Comparison of ENCODE assay signal across 25 cellular contexts in the genomic region with DNA sequence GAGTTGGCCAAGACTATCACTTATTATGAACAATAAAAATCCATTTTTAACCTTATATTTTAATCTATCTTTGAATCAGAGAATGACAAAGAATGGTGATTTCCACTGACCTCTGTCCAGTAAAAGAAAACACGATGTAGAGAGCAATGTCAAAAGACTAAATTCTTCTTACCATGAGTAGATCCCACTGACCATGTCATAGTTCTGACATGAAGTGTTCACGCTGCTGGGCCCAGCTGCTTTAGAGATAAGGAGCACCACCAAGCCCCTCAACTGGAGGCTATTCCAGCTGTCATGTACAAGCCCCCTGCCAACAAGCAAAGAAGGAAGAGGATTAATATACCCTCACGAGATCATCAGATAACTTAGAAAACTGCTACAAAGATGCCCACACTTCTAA.
"Had no signal": no experiment of that assay in that cellular context is flagged by ENCODE, and none has a peak within 500 bp of the region (broad histone marks: within the 10 kb centered on the region; RNA-seq: fewer than 3 reads in every experiment).

No MANE protein-coding gene starts in this region.

- H3K27ac ChIP-seq: colonic mucosa, coronary artery, dorsolateral prefrontal cortex, epithelial cell of prostate, esophagus muscularis mucosa, esophagus squamous epithelium, foreskin keratinocyte, gastrocnemius medialis, gastroesophageal sphincter, heart left ventricle, heart right ventricle had no signal

- H3K4me1 ChIP-seq: colonic mucosa, esophagus muscularis mucosa, gastrocnemius medialis, gastroesophageal sphincter, heart left ventricle, heart right ventricle had no signal

- H3K4me3 ChIP-seq: colonic mucosa, coronary artery, dorsolateral prefrontal cortex, esophagus muscularis mucosa, esophagus squamous epithelium, gastrocnemius medialis, gastroesophageal sphincter, heart left ventricle, heart right ventricle had no signal

- DNase-seq: colonic mucosa; cortex of kidney; dermis blood vessel endothelial cell; dorsolateral prefrontal cortex; effector CD4-positive, alpha-beta T cell; effector CD8-positive, alpha-beta T cell; effector memory CD4-positive, alpha-beta T cell; effector memory CD8-positive, alpha-beta T cell; endodermal cell; erythroblast; esophagus squamous epithelium; foreskin fibroblast; foreskin keratinocyte; foreskin melanocyte; gastrocnemius medialis; glutamatergic neuron; head of caudate nucleus; heart left ventricle; heart right ventricle had no signal

- H3K27ac Mint-ChIP-seq: dendritic cell treated with granulocyte-macrophage colony-stimulating factor and Interleukin-4, amounts not matched to agents 40 ng/mL and 50 ng/mL, for 4 days; effector memory CD8-positive, alpha-beta T cell; endodermal cell had no signal

- H3K27me3 Mint-ChIP-seq: dendritic cell treated with granulocyte-macrophage colony-stimulating factor and Interleukin-4, amounts not matched to agents 40 ng/mL and 50 ng/mL, for 4 days; effector memory CD8-positive, alpha-beta T cell had no signal

- H3K9me3 ChIP-seq: colonic mucosa, esophagus muscularis mucosa, esophagus squamous epithelium, gastrocnemius medialis, gastroesophageal sphincter, heart left ventricle, heart right ventricle had no signal

- ATAC-seq: effector memory CD8-positive, alpha-beta T cell; esophagus mucosa; foreskin keratinocyte; gastrocnemius medialis; gastroesophageal sphincter; heart left ventricle; heart right ventricle had no signal

- H3K9me3 Mint-ChIP-seq: dendritic cell treated with granulocyte-macrophage colony-stimulating factor and Interleukin-4, amounts not matched to agents 40 ng/mL and 50 ng/mL, for 4 days; effector memory CD8-positive, alpha-beta T cell; endodermal cell had no signal

- H3K4me3 Mint-ChIP-seq: dendritic cell treated with granulocyte-macrophage colony-stimulating factor and Interleukin-4, amounts not matched to agents 40 ng/mL and 50 ng/mL, for 4 days; effector memory CD8-positive, alpha-beta T cell; endodermal cell had no signal

- H3K36me3 ChIP-seq: colonic mucosa, esophagus muscularis mucosa, gastrocnemius medialis had no signal

- H3K27me3 ChIP-seq: colonic mucosa, dorsolateral prefrontal cortex, esophagus muscularis mucosa, esophagus squamous epithelium, foreskin keratinocyte, gastrocnemius medialis, gastroesophageal sphincter, heart left ventricle, heart right ventricle had no signal
